Comparison of ENCODE assay signal across 1 cellular context in genomic region chr20:22791432-22791831, GRCh38.
TF ChIP-seq lines count a peak whose summit lies in the region.

No MANE protein-coding gene starts in this region.

TF ChIP-seq in K562, 482 proteins besides CTCF, POLR2A, EP300 and RAD21:
- TF ChIP-seq PBX2 (CRISPR knock-in tag; IDR thresholded peaks at IDR 0.05; ENCODE audit: low read depth) = no peak
- peak; percentile 91 for TF ChIP-seq PBX2 (tag; conservative IDR thresholded peaks at IDR 0.05; ENCODE audit: low read depth)
- TF ChIP-seq FOSL1 (tag; conservative IDR thresholded peaks at IDR 0.05) = peak; percentile 50
- TF ChIP-seq ATF3 (IDR thresholded peaks at IDR 0.05) = 0 out of 2 replicates have a peak, but pooled peaks have one; percentile 16
- TF ChIP-seq ATF3 (CRISPR knock-in tag; conservative IDR thresholded peaks at IDR 0.05) = no peak
- no peak for TF ChIP-seq SETDB1 (IDR thresholded peaks at IDR 0.05; ENCODE audit: low read length)
- TF ChIP-seq MEIS2 (IDR thresholded peaks at IDR 0.05; ENCODE audit: partially characterized antibody) = peak; percentile 56
